14 cellular contexts compared by ENCODE assay signal in genomic region chr6:117544725-117545124, GRCh38.
"Had no signal": no experiment of that assay in that cellular context is flagged by ENCODE, and none has a peak within 500 bp of the region (broad histone marks: within the 10 kb centered on the region; RNA-seq: fewer than 3 reads in every experiment).

No MANE protein-coding gene starts in this region.

- H3K4me3 ChIP-seq: thoracic aorta had no signal

- H3K36me3 Mint-ChIP-seq: activated naive CD8-positive, alpha-beta T cell had no signal

- ATAC-seq: left colon; natural killer cell treated with Interleukin-12 subunit alpha and Interleukin-12 subunit beta and Interleukin-15 and Interleukin-18, amount 100 ng/mL, for 72 hours; stimulated activated naive CD8-positive, alpha-beta T cell treated with anti-CD3 and anti-CD28 coated beads, Interleukin-15, amount 100 ng/mL, for 72 hours had no signal

- DNase-seq: activated CD4-positive, alpha-beta memory T cell treated with anti-CD3 and anti-CD28 coated beads for 36 hours; activated CD4-positive, alpha-beta T cell treated with anti-CD3 and anti-CD28 coated beads for 1 hour; activated gamma-delta T cell; activated T-cell treated with anti-CD3 and anti-CD28 coated beads, Interleukin-2, amount 50 U/mL, for 48 hours; amygdala; brain microvascular endothelial cell; left colon; stimulated activated CD4-positive, alpha-beta T cell treated with anti-CD3 and anti-CD28 coated beads, Interleukin-4, amount 100 ng/mL, for 4 hours; stimulated activated naive CD8-positive, alpha-beta T cell treated with anti-CD3 and anti-CD28 coated beads, Interleukin-15, amount 100 ng/mL, for 72 hours; T-helper 9 cell had no signal

- H3K4me3 Mint-ChIP-seq: activated CD4-positive, alpha-beta memory T cell treated with anti-CD3 and anti-CD28 coated beads for 36 hours; activated naive CD8-positive, alpha-beta T cell; natural killer cell treated with Interleukin-12 subunit alpha and Interleukin-12 subunit beta and Interleukin-15 and Interleukin-18, amount 100 ng/mL, for 72 hours; stimulated activated naive CD8-positive, alpha-beta T cell treated with anti-CD3 and anti-CD28 coated beads, Interleukin-15, amount 100 ng/mL, for 72 hours had no signal

- H3K9me3 ChIP-seq: thoracic aorta had no signal

- H3K36me3 ChIP-seq: thoracic aorta had no signal

- H3K27ac ChIP-seq: brain microvascular endothelial cell, thoracic aorta had no signal

- H3K27me3 Mint-ChIP-seq: activated naive CD8-positive, alpha-beta T cell; natural killer cell treated with Interleukin-12 subunit alpha and Interleukin-12 subunit beta and Interleukin-15 and Interleukin-18, amount 100 ng/mL, for 72 hours had no signal

- H3K27me3 ChIP-seq: brain microvascular endothelial cell had no signal

- H3K9me3 Mint-ChIP-seq: activated CD4-positive, alpha-beta memory T cell treated with anti-CD3 and anti-CD28 coated beads for 36 hours; natural killer cell treated with Interleukin-12 subunit alpha and Interleukin-12 subunit beta and Interleukin-15 and Interleukin-18, amount 100 ng/mL, for 72 hours; stimulated activated naive CD8-positive, alpha-beta T cell treated with anti-CD3 and anti-CD28 coated beads, Interleukin-15, amount 100 ng/mL, for 72 hours had no signal

- FAIRE-seq: urothelium cell line had no signal

- H3K27ac Mint-ChIP-seq: activated CD4-positive, alpha-beta memory T cell treated with anti-CD3 and anti-CD28 coated beads for 36 hours; activated naive CD8-positive, alpha-beta T cell; natural killer cell treated with Interleukin-12 subunit alpha and Interleukin-12 subunit beta and Interleukin-15 and Interleukin-18, amount 100 ng/mL, for 72 hours; stimulated activated naive CD8-positive, alpha-beta T cell treated with anti-CD3 and anti-CD28 coated beads, Interleukin-15, amount 100 ng/mL, for 72 hours had no signal
